20 cellular contexts compared by ENCODE assay signal in the genomic region with DNA sequence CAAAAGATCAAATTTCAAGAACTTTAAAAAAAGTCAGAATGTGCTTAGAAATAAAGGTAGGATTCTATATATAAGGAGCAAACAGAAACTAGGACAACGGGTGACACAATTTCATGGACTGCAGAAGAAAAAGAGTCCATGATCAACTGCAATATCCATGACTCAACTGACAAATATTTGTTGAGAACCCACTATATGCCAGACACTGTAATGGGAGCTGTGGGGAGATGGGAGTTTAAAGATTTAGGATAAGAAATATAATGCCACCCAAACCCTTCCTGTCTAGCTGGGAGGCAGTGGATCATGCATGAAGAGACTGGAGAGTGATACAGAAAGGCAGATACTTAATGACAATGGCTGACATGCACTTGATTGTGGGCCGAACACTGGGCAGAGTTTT. TPM values are rescaled to one million over a fixed set of nuclear protein-coding genes. Genes with fewer than 3 reads are reported as not detected.
DNase-seq lines count a peak whose midpoint lies in the region; ATAC-seq, FAIRE-seq and TF ChIP-seq lines count a peak whose summit lies in the region.
"Had no signal": no experiment of that assay in that cellular context is flagged by ENCODE, and none has a peak within 500 bp of the region (broad histone marks: within the 10 kb centered on the region; RNA-seq: fewer than 3 reads in every experiment).

No MANE protein-coding gene starts in this region.

- H3K9me3 ChIP-seq in GM23248 (ENCODE audit: low read depth), result no peaks in the 10 kb centered on the region

- WGBS in GM23248 (ENCODE audit: low coverage in 1 of 2, low lambda C conversion rate in 2 of 2, missing lambda C conversion rate in 2 of 2), 2 experiments, result 94 to 100% methylated on average over 2 of the region's 2 CpGs

- no peaks in the 10 kb centered on the region for H3K36me3 ChIP-seq in GM23248 (ENCODE audit: low read depth)

- no peak for TF ChIP-seq CTCF in epithelial cell of esophagus (IDR thresholded peaks at IDR 0.05; ENCODE audit: insufficient read depth, low read depth, low read length, missing control alignments)

- no peaks in the 10 kb centered on the region for H4K20me1 ChIP-seq in GM23248 (ENCODE audit: insufficient read depth)

- H3K4me1 Mint-ChIP-seq in stimulated activated naive CD8-positive, alpha-beta T cell treated with anti-CD3 and anti-CD28 coated beads, Interleukin-15, amount 100 ng/mL, for 72 hours, result no peaks in the 10 kb centered on the region
- H3K4me1 Mint-ChIP-seq: CD14-positive monocyte had no signal

- H3K27me3 Mint-ChIP-seq in stimulated activated naive CD8-positive, alpha-beta T cell treated with anti-CD3 and anti-CD28 coated beads, Interleukin-15, amount 100 ng/mL, for 72 hours, result peaks cover 44% of the 10 kb centered on the region

- H3K4me2 ChIP-seq in GM23248 (ENCODE audit: unreplicated experiment), result no peak overlapping the region

- no peaks in the 10 kb centered on the region for H3K79me2 ChIP-seq in GM23248 (ENCODE audit: insufficient read depth)

- H3K9me2 ChIP-seq in GM23248 (ENCODE audit: insufficient read depth), result no peaks in the 10 kb centered on the region

- FAIRE-seq in urothelium cell line (lab: Jason Lieb, UNC), result peak; percentile 73
- FAIRE-seq: GM12878, GM18507 had no signal

- H3K4me1 ChIP-seq in GM23248 (ENCODE audit: insufficient read depth), result no peaks in the 10 kb centered on the region; the same call in 1 of the 2 replicates

- H3K27me3 ChIP-seq in GM23248 (replicated peaks; ENCODE audit: insufficient read depth), result no peaks in the 10 kb centered on the region

- H3K9me3 Mint-ChIP-seq in stimulated activated naive CD8-positive, alpha-beta T cell treated with anti-CD3 and anti-CD28 coated beads, Interleukin-15, amount 100 ng/mL, for 72 hours, result no peaks in the 10 kb centered on the region

- H3K9ac ChIP-seq in GM23248, result no peak overlapping the region

- peak; percentile 7 for DNase-seq in GM23248
- DNase-seq in RPMI7951 (ENCODE audit: low read depth), result peak; percentile 77
- peak; percentile 3 for DNase-seq in epithelial cell of esophagus (ENCODE audit: low read depth)
- peak; percentile 27 for DNase-seq in urothelium cell line (ENCODE audit: low spot score)
- no peak for DNase-seq in stimulated activated naive CD8-positive, alpha-beta T cell treated with anti-CD3 and anti-CD28 coated beads, Interleukin-15, amount 100 ng/mL, for 72 hours
- no peak for DNase-seq in dedifferentiated amniotic fluid mesenchymal stem cell (ENCODE audit: extremely low spot score)
- DNase-seq: ACHN, AML-193, COR-L47, GOT3, MM.1S, NCI-H1092 treated with DMSO at 0.1 percent for 48 hours, NCI-H2081 treated with DMSO at 0.1 percent for 48 hours, NCI-H524, SHP77 had no signal

- H3K27ac ChIP-seq in GM23248, result no peak overlapping the region

- in situ Hi-C loops in GM23248 (cut with MboI), result loop anchor here (25.0 kb wide), 2 partner anchors 513 to 738 kb away; a partner anchor contains a TSS

- no peak for ATAC-seq in HG02884 (IDR thresholded peaks at IDR 0.05; ENCODE audit: unreplicated experiment)
- ATAC-seq in stimulated activated naive CD8-positive, alpha-beta T cell treated with anti-CD3 and anti-CD28 coated beads, Interleukin-15, amount 100 ng/mL, for 72 hours, result no peak
- ATAC-seq: GM12878, Panc1 had no signal

- no peak overlapping the region for H3K27ac Mint-ChIP-seq in stimulated activated naive CD8-positive, alpha-beta T cell treated with anti-CD3 and anti-CD28 coated beads, Interleukin-15, amount 100 ng/mL, for 72 hours
- H3K27ac Mint-ChIP-seq: CD14-positive monocyte had no signal

- H3K4me3 ChIP-seq in GM23248, result no peak overlapping the region
- H3K4me3 ChIP-seq in epithelial cell of esophagus (ENCODE audit: low read length), result no peak overlapping the region
- H3K4me3 ChIP-seq: GM12878 had no signal

- H2AFZ ChIP-seq in GM23248, result no peak overlapping the region

- H3K4me3 Mint-ChIP-seq in stimulated activated naive CD8-positive, alpha-beta T cell treated with anti-CD3 and anti-CD28 coated beads, Interleukin-15, amount 100 ng/mL, for 72 hours, result no peak overlapping the region
- H3K4me3 Mint-ChIP-seq: CD14-positive monocyte had no signal

- H3F3A ChIP-seq in GM23248 (ENCODE audit: insufficient read depth), result peaks cover 15% of the 10 kb centered on the region

RNA-seq across cellular contexts. Expression of a gene that starts 27.6 kb away (rescaled TPM):
- 4.2 and 4.6 TPM in 2 replicates for total RNA-seq in GM23248 (2014; rRNA removed; shearing (Covaris generic))
- polyA plus RNA-seq in GM23248 (2016; fragmentation: Nextera tagmentation; extraction: Ambion mirVana), result 5.5 and 7.3 TPM in 2 replicates
- total RNA-seq in RPMI7951 (2014; rRNA removed; shearing (Covaris generic)), result 8.4 and 8.9 TPM in 2 replicates

Comparison
In these comparisons a context has a peak if more than half of its experiments do, and no peak if none do; other contexts are left out.
1. DNase-seq: peak in GM23248 (single experiment), RPMI7951 (single experiment), epithelial cell of esophagus (single experiment) and urothelium cell line (single experiment); none in stimulated activated naive CD8-positive, alpha-beta T cell treated with anti-CD3 and anti-CD28 coated beads, Interleukin-15, amount 100 ng/mL, for 72 hours (0 of 2) and dedifferentiated amniotic fluid mesenchymal stem cell (single experiment).